In the genomic region with DNA sequence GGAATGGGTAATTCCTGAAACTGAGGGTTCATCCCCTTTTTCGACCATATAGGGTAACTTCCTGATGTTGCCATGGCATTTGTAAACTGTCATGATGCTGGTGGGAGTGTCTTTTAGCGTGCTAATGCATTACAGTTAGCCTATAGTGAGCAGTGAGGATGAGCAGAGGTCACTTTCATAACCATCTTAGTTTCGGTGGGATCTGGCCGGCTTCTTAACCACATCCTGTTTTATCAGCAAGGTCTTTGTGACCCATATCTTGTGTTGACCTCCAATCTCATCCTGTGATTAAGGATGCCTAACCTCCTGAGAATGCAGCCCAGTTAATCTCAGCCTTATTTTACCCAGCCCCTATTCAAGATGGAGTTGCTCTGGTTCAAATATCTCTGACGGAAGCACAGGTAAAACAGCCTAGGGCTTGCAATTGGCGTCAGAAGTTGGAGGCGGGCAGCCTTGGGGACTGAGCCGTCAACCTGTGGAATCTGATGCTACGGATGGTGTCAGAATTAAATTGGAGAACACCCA, we compare ENCODE assay signal across 12 cellular contexts. TPM values are rescaled to one million over a fixed set of nuclear protein-coding genes. Genes with fewer than 3 reads are reported as not detected.
DNase-seq lines count a peak whose midpoint lies in the region; ATAC-seq and TF ChIP-seq lines count a peak whose summit lies in the region.
"Had no signal": no experiment of that assay in that cellular context is flagged by ENCODE, and none has a peak within 500 bp of the region (broad histone marks: within the 10 kb centered on the region; RNA-seq: fewer than 3 reads in every experiment).

No MANE protein-coding gene starts in this region.

- peaks cover 23% of the 10 kb centered on the region for H3K9me3 ChIP-seq in HUES6 (ENCODE audit: control insufficient read depth, insufficient read depth, low read depth, low read length)

- H3K27me3 Mint-ChIP-seq in endothelial cell (ENCODE audit: unreplicated experiment) = no peaks in the 10 kb centered on the region

- peaks cover 3% of the 10 kb centered on the region for H3K4me1 Mint-ChIP-seq in endothelial cell (ENCODE audit: unreplicated experiment)

- DNase-seq in EL (peak; percentile 62), endothelial cell (ENCODE audit: low spot score) (no peak), NCI-H446 treated with DMSO at 0.1 percent for 48 hours (lab: John Stamatoyannopoulos, UW) (no peak), NCI-H128 (lab: John Stamatoyannopoulos, UW; ENCODE audit: unreplicated experiment) (no peak), mucosa of gallbladder (ENCODE audit: low spot score) (no peak), DMS153 treated with DMSO at 0.1 percent for 48 hours (lab: John Stamatoyannopoulos, UW; ENCODE audit: unreplicated experiment) (no peak)
- DNase-seq: caudate nucleus, DMS 273 treated with DMSO at 0.1 percent for 48 hours, Kasumi-1, left colon had no signal

- H3K4me3 Mint-ChIP-seq in endothelial cell (ENCODE audit: unreplicated experiment) = no peak overlapping the region

- peak; percentile 86 for ATAC-seq in GM21447 (IDR thresholded peaks at IDR 0.05; ENCODE audit: unreplicated experiment)
- ATAC-seq: left colon had no signal

- peak overlapping the region; percentile 86 for H3K27ac ChIP-seq in HUES6 (ENCODE audit: low read depth, low read length)

- H3K27me3 ChIP-seq in HUES6 (ENCODE audit: control insufficient read depth, insufficient read depth, low read length) = no peaks in the 10 kb centered on the region

- peaks cover 8% of the 10 kb centered on the region; the same call in 1 of the 2 replicates for H3K36me3 ChIP-seq in HUES6 (ENCODE audit: control insufficient read depth, insufficient read depth, low read length)

- no peak overlapping the region for H3K4me3 ChIP-seq in HUES6 (ENCODE audit: low read depth, low read length)

- H3K9me3 Mint-ChIP-seq in endothelial cell (ENCODE audit: unreplicated experiment) = no peaks in the 10 kb centered on the region

- peak overlapping the region; percentile 9 for H3K27ac Mint-ChIP-seq in endothelial cell (ENCODE audit: unreplicated experiment)

- H3K36me3 Mint-ChIP-seq in endothelial cell (ENCODE audit: low read depth, unreplicated experiment) = no peaks in the 10 kb centered on the region

- H3K9ac ChIP-seq in HUES6 (ENCODE audit: low read length) = peak overlapping the region; percentile 38

- TF ChIP-seq CTCF in endothelial cell (IDR thresholded peaks at IDR 0.05; ENCODE audit: unreplicated experiment) = no peak

- peaks cover 38% of the 10 kb centered on the region for H3K4me1 ChIP-seq in HUES6 (ENCODE audit: control insufficient read depth, insufficient read depth, low read length)

RNA-seq across cellular contexts. Expression of gene RALBP1, which starts 19.5 kb away (rescaled TPM):
- 56.8 TPM for total RNA-seq in endothelial cell (ENCODE audit: unreplicated experiment)
- total RNA-seq in mucosa of gallbladder = 53.1 TPM
